Comparison of ENCODE assay signal across 8 cellular contexts in genomic region chr1:93846929-93847810, GRCh38. TPM values are rescaled to one million over a fixed set of nuclear protein-coding genes. Genes with fewer than 3 reads are reported as not detected.
DNase-seq lines count a peak whose midpoint lies in the region; ATAC-seq, FAIRE-seq and TF ChIP-seq lines count a peak whose summit lies in the region.

No MANE protein-coding gene starts in this region.

- peak; percentile 49; the same call in 1 of the 2 replicates for TF ChIP-seq POLR2A in GM12892 (IDR thresholded peaks at IDR 0.05; ENCODE audit: low read depth, low read length)
- peak in 1 of 2 donors; percentile 43 for TF ChIP-seq POLR2A in adrenal gland (IDR thresholded peaks at IDR 0.05)

- peak; percentile 92 for FAIRE-seq in GM12892 (lab: Jason Lieb, UNC)

- H3K27ac ChIP-seq in adrenal gland (peak overlapping the region; percentile 87 to 95 (median 95)), left ventricle myocardium inferior (replicated peaks) (peak overlapping the region; percentile 98), upper lobe of right lung (peak overlapping the region; percentile 99)

- TF ChIP-seq CTCF in adrenal gland (IDR thresholded peaks at IDR 0.05) (peak in 1 of 6 experiments; percentile 4), left ventricle myocardium inferior (IDR thresholded peaks at IDR 0.05; ENCODE audit: borderline replicate concordance) (no peak), upper lobe of right lung (IDR thresholded peaks at IDR 0.05) (peak; percentile 20)

- peak; percentile 60 for ATAC-seq in HG02852 (IDR thresholded peaks at IDR 0.05; ENCODE audit: unreplicated experiment)
- ATAC-seq in upper lobe of right lung = peak; percentile 81

- H3K9me3 ChIP-seq in adrenal gland (replicated peaks in 1 of 3) (no peaks in the 10 kb centered on the region), left ventricle myocardium inferior (replicated peaks) (peaks cover 5% of the 10 kb centered on the region), upper lobe of right lung (no peaks in the 10 kb centered on the region)

- H3K27me3 ChIP-seq in adrenal gland = no peaks in the 10 kb centered on the region
- no peaks in the 10 kb centered on the region for H3K27me3 ChIP-seq in left ventricle myocardium inferior (ENCODE audit: low read depth)
- H3K27me3 ChIP-seq in upper lobe of right lung = no peaks in the 10 kb centered on the region

- DNase-seq in GM12892 (ENCODE audit: insufficient read length) = peak; percentile 71
- peak; percentile 82 for DNase-seq in NCI-H1436 (lab: John Stamatoyannopoulos, UW)
- DNase-seq in T follicular helper cell (ENCODE audit: low read depth) = peak; percentile 81
- DNase-seq in adrenal gland = peak; percentile 84 to 97 (median 91)
- peak; percentile 85 for DNase-seq in left ventricle myocardium inferior
- peak; percentile 96 for DNase-seq in posterior vena cava (ENCODE audit: low spot score)
- DNase-seq in upper lobe of right lung = peak; percentile 92

- H3K4me3 ChIP-seq in adrenal gland (peak overlapping the region; percentile 66 to 83 (median 75)), left ventricle myocardium inferior (peak overlapping the region; percentile 86), upper lobe of right lung (peak overlapping the region; percentile 88)

- intact Hi-C loops in adrenal gland (cut with DNase I) = loop anchor here (10.0 kb wide), 4 partner anchors 212 to 542 kb away; partner anchors contain the start of gene FNBP1L (in 1 of the 2)
- intact Hi-C loops in left ventricle myocardium inferior (cut with micrococcal nuclease) = loop anchor here (10.0 kb wide), 1 partner anchor 412 kb away; no protein-coding TSS in a partner anchor
- intact Hi-C loops in posterior vena cava (cut with DNase I) = loop anchor here in 1 of 2 donors (10.0 kb wide), 2 partner anchors 222 to 412 kb away; no protein-coding TSS in a partner anchor
- intact Hi-C loops in upper lobe of right lung (cut with DNase I) = no loop called here

- 0 to 1% (median 1%) methylated on average over 14 to 95 of the region's 99 CpGs for WGBS in adrenal gland, 4 donors

- H3K36me3 ChIP-seq in adrenal gland (replicated peaks in 1 of 2) (no peaks in the 10 kb centered on the region), left ventricle myocardium inferior (peaks cover 4% of the 10 kb centered on the region), upper lobe of right lung (no peaks in the 10 kb centered on the region)

- H3K4me1 ChIP-seq in adrenal gland (replicated peaks in 1 of 2) = peaks cover 11 to 24% of the 10 kb centered on the region in 2 donors
- H3K4me1 ChIP-seq in left ventricle myocardium inferior = peaks cover 50% of the 10 kb centered on the region
- H3K4me1 ChIP-seq in upper lobe of right lung = peaks cover 28% of the 10 kb centered on the region

RNA-seq across cellular contexts. Expression of gene DNTTIP2, which starts 31.8 kb away (rescaled TPM):
- 48.1 TPM for polyA plus RNA-seq in GM12892 (2012; ENCODE audit: missing spikeins)
- 10 to 100 TPM; 12.9 to 81.1 (median 31.7) TPM for total RNA-seq in adrenal gland
- polyA plus RNA-seq in adrenal gland = 100 to 1,000 TPM in 1 of 3 donors, 10 to 100 TPM in 2; 61.0 to 109 (median 61.7) TPM
- 40.0 TPM for total RNA-seq in left ventricle myocardium inferior
- 10 to 100 TPM; 48.3 to 77.8 TPM for total RNA-seq in posterior vena cava
- 49.0 TPM for total RNA-seq in upper lobe of right lung

Comparison
In these comparisons a context has a peak if more than half of its experiments do, and no peak if none do; other contexts are left out.
1. Peak in every context shown above with its lines: DNase-seq, ATAC-seq, H3K4me3 ChIP-seq and H3K27ac ChIP-seq.